ENCODE assay signal across 9 cellular contexts in genomic region chr11:113911491-113911890, GRCh38. TPM values are rescaled to one million over a fixed set of nuclear protein-coding genes. Genes with fewer than 3 reads are reported as not detected.
"Had no signal": no experiment of that assay in that cellular context is flagged by ENCODE, and none has a peak within 500 bp of the region (broad histone marks: within the 10 kb centered on the region; RNA-seq: fewer than 3 reads in every experiment).

No MANE protein-coding gene starts in this region.

RNA-seq across cellular contexts. Expression of gene HTR3B, which starts 6.9 kb away (rescaled TPM):
- total RNA-seq: OCI-LY7, PC-3, PC-9, Right ventricle myocardium inferior, Right ventricle myocardium superior, RPMI7951, SJCRH30, SJSA1 had no signal
- polyA plus RNA-seq: SK-N-SH had no signal
